ENCODE assay signal across 20 cellular contexts in genomic region chr7:6344278-6344677, GRCh38. TPM values are rescaled to one million over a fixed set of nuclear protein-coding genes. Genes with fewer than 3 reads are reported as not detected.
A peak's percentile ranks its signal among the peaks of the same experiment; 100 is the strongest.
DNase-seq lines count a peak whose midpoint lies in the region; ATAC-seq, FAIRE-seq and TF ChIP-seq lines count a peak whose summit lies in the region.
"Had no signal": no experiment of that assay in that cellular context is flagged by ENCODE, and none has a peak within 500 bp of the region (broad histone marks: within the 10 kb centered on the region; RNA-seq: fewer than 3 reads in every experiment).

No MANE protein-coding gene starts in this region.

- H3K9me3 ChIP-seq in HepG2 (ENCODE audit: low read length) (no peaks in the 10 kb centered on the region), right lobe of liver (no peaks in the 10 kb centered on the region), K562 (replicated peaks; ENCODE audit: control insufficient read depth, insufficient read depth, low read depth, low read length) (no peaks in the 10 kb centered on the region), gastrocnemius medialis (no peaks in the 10 kb centered on the region)
- H3K9me3 ChIP-seq: A549; BLaER1 treated with 17β-estradiol and CSF1 and Interleukin-3, amounts not matched to agents 10 nM and 100 nM; Caco-2 had no signal

- no peak for TF ChIP-seq EP300 in HepG2 (IDR thresholded peaks at IDR 0.05; ENCODE audit: low read depth in 2 of 2, low read length in 2 of 2)
- TF ChIP-seq EP300 in HepG2 (CRISPR knock-in tag; IDR thresholded peaks at IDR 0.05; ENCODE audit: borderline replicate concordance) = no peak
- TF ChIP-seq EP300 in K562 (IDR thresholded peaks at IDR 0.05; ENCODE audit: low read length) = no peak

- TF ChIP-seq RAD21 in HepG2 (CRISPR knock-in tag; IDR thresholded peaks at IDR 0.05) = no peak
- TF ChIP-seq RAD21 in K562 (CRISPR knock-in tag; conservative IDR thresholded peaks at IDR 0.05 in 1 of 2, IDR thresholded peaks at IDR 0.05 in 1 of 2) = no peak

- H3K4me2 ChIP-seq in HepG2 (ENCODE audit: low read depth, low read length) (no peak overlapping the region), K562 (ENCODE audit: insufficient read depth, low read length) (no peak overlapping the region)
- H3K4me2 ChIP-seq: A549; BLaER1 treated with 17β-estradiol and CSF1 and Interleukin-3, amounts not matched to agents 10 nM and 100 nM had no signal

- H3K36me3 ChIP-seq in HepG2 (replicated peaks in 1 of 2; ENCODE audit: control insufficient read depth in 1 of 2, insufficient read depth in 2 of 2, low read length in 2 of 2) = peaks cover 0 to 4% of the 10 kb centered on the region in 2 experiments; a peak in 1 of 5 replicates
- H3K36me3 ChIP-seq in right lobe of liver = no peaks in the 10 kb centered on the region
- no peaks in the 10 kb centered on the region for H3K36me3 ChIP-seq in K562 (ENCODE audit: control insufficient read depth, insufficient read depth, low read length)
- no peaks in the 10 kb centered on the region for H3K36me3 ChIP-seq in gastrocnemius medialis

- no peak overlapping the region for H3K4me3 ChIP-seq in HepG2 (replicated peaks in 1 of 3; ENCODE audit: insufficient read depth in 1 of 3, low read depth in 2 of 3, low read length in 3 of 3)
- H3K4me3 ChIP-seq in right lobe of liver = no peak overlapping the region
- H3K4me3 ChIP-seq in K562 = no peak overlapping the region
- no peak overlapping the region for H3K4me3 ChIP-seq in gastrocnemius medialis
- H3K4me3 ChIP-seq: A549; BLaER1 treated with 17β-estradiol and CSF1 and Interleukin-3, amounts not matched to agents 10 nM and 100 nM had no signal

- DNase-seq in activated CD4-positive, alpha-beta T cell treated with anti-CD3 and anti-CD28 coated beads for 36 hours = no peak
- no peak for DNase-seq in activated CD4-positive, alpha-beta T cell treated with anti-CD3 and anti-CD28 coated beads for 48 hours
- DNase-seq in HepG2 (ENCODE audit: low spot score) = no peak
- no peak for DNase-seq in right lobe of liver
- DNase-seq in K562 (ENCODE audit: extremely low read depth in 1 of 4, low spot score in 3 of 4) = no peak
- DNase-seq in gastrocnemius medialis = no peak
- no peak for DNase-seq in GM19239 (ENCODE audit: insufficient read length, low spot score)
- DNase-seq: Caco-2, DMS153, DMS79, GDM1, H9 had no signal

- no peak for FAIRE-seq in HepG2 (lab: Jason Lieb, UNC)
- no peak for FAIRE-seq in K562 (lab: Jason Lieb, UNC)
- FAIRE-seq in GM19239 (lab: Jason Lieb, UNC) = no peak
- FAIRE-seq: A549, D721Med, GM12892, GM18507, H1 had no signal

- peaks cover 16% of the 10 kb centered on the region for H3K4me1 Mint-ChIP-seq in activated CD4-positive, alpha-beta T cell treated with anti-CD3 and anti-CD28 coated beads for 36 hours

- H3K27ac ChIP-seq in HepG2 (ENCODE audit: extremely low read length, insufficient read depth, low read length) = no peak overlapping the region
- no peak overlapping the region for H3K27ac ChIP-seq in right lobe of liver
- no peak overlapping the region for H3K27ac ChIP-seq in K562 (ENCODE audit: extremely low read depth, low read depth, low read length)
- peak overlapping the region in 3 of 4 donors; percentile 20 to 90 (median 27) for H3K27ac ChIP-seq in gastrocnemius medialis
- H3K27ac ChIP-seq: 22Rv1; A549; BLaER1 treated with 17β-estradiol and CSF1 and Interleukin-3, amounts not matched to agents 10 nM and 100 nM had no signal

- no peak for ATAC-seq in activated CD4-positive, alpha-beta T cell treated with anti-CD3 and anti-CD28 coated beads for 36 hours
- ATAC-seq in HepG2 (no peak), right lobe of liver (no peak), K562 (no peak), gastrocnemius medialis (no peak), GM18909 (IDR thresholded peaks at IDR 0.05; ENCODE audit: poor library complexity, unreplicated experiment) (no peak)
- ATAC-seq: A549 had no signal

- H3K9ac ChIP-seq in HepG2 (ENCODE audit: insufficient read depth, low read depth, low read length) (no peak overlapping the region), K562 (ENCODE audit: insufficient read depth in 1 of 2, low read depth in 2 of 2, low read length in 2 of 2) (no peak overlapping the region)
- H3K9ac ChIP-seq: BLaER1 treated with 17β-estradiol and CSF1 and Interleukin-3, amounts not matched to agents 10 nM and 100 nM had no signal

- H3K4me3 Mint-ChIP-seq in activated CD4-positive, alpha-beta T cell treated with anti-CD3 and anti-CD28 coated beads for 36 hours = no peak overlapping the region
- H3K4me3 Mint-ChIP-seq: H9 had no signal

- H3K4me1 ChIP-seq in HepG2 (ENCODE audit: insufficient read depth, low read length) (no peaks in the 10 kb centered on the region; the same call in 1 of the 2 replicates), right lobe of liver (no peaks in the 10 kb centered on the region), K562 (replicated peaks in 1 of 2; ENCODE audit: control insufficient read depth in 2 of 2, insufficient read depth in 2 of 2, low read length in 2 of 2) (peaks cover 0 to 14% of the 10 kb centered on the region in 2 experiments; a peak in 1 of 5 replicates), gastrocnemius medialis (peaks cover 3 to 14% of the 10 kb centered on the region in 2 donors)
- H3K4me1 ChIP-seq: A549, Caco-2 had no signal

- BruUV-seq in HepG2 (replicated peaks; lab: Mats Ljungman, UMichigan) (no TSS peak), K562 (replicated peaks; lab: Mats Ljungman, UMichigan) (no TSS peak)

- H3K36me3 Mint-ChIP-seq in activated CD4-positive, alpha-beta T cell treated with anti-CD3 and anti-CD28 coated beads for 36 hours (ENCODE audit: low read depth) = peaks cover 2% of the 10 kb centered on the region

- no peaks in the 10 kb centered on the region for H3K9me1 ChIP-seq in K562 (ENCODE audit: control insufficient read depth, insufficient read depth, low read length)

- 100% methylated on average over 5 of the region's 5 CpGs for WGBS in HepG2 (ENCODE audit: low lambda C conversion rate)
- 95% methylated on average over 4 of the region's 5 CpGs for whole genome bisulfite sequencing in right lobe of liver (ENCODE audit: insufficient coverage, low coverage, low lambda C conversion rate, missing lambda C conversion rate)
- WGBS in K562 (ENCODE audit: insufficient coverage, low coverage, missing lambda C conversion rate) = 56% methylated on average over 5 of the region's 5 CpGs

- no peaks in the 10 kb centered on the region for H3K9me3 Mint-ChIP-seq in activated CD4-positive, alpha-beta T cell treated with anti-CD3 and anti-CD28 coated beads for 36 hours (ENCODE audit: low read depth)
- H3K9me3 Mint-ChIP-seq: H9 had no signal

- no peak overlapping the region for H2AFZ ChIP-seq in HepG2 (ENCODE audit: low read length)
- H2AFZ ChIP-seq in K562 (ENCODE audit: low read depth, low read length) = no peak overlapping the region

- intact Hi-C loops in activated CD4-positive, alpha-beta T cell treated with anti-CD3 and anti-CD28 coated beads for 36 hours (cut with DNase I, micrococcal nuclease) = no loop called here
- intact Hi-C loops in HepG2 (cut with micrococcal nuclease; ENCODE audit: unreplicated experiment) = no loop called here
- intact Hi-C loops in right lobe of liver (cut with DNase I) = no loop called here
- intact Hi-C loops in K562 (cut with micrococcal nuclease) = no loop called here
- intact Hi-C loops in gastrocnemius medialis (cut with DNase I; ENCODE audit: low total_unique reads) = no loop called here

- in situ Hi-C loops in HepG2 (cut with HindIII; ENCODE audit: extremely low pct_ligation_motif_present, low pct_unique_long_range_greater_than_20kb) = no loop called here
- in situ Hi-C loops in K562 (cut with MboI) = no loop called here
- in situ Hi-C loops in gastrocnemius medialis (cut with MboI; ENCODE audit: low sequenced_read_pairs in 4 of 4) = no loop called here

- POLR2A ChIA-PET in activated CD4-positive, alpha-beta T cell treated with anti-CD3 and anti-CD28 coated beads for 36 hours (lab: Charles Lee) = no interaction called here
- POLR2A ChIA-PET in HepG2 (lab: Yijun Ruan, JAX) = no interaction called here
- POLR2A ChIA-PET in K562 (lab: Yijun Ruan, JAX) = interaction anchor here (0.6 to 1.8 kb wide), 2 partner anchors 11 to 518 kb away, joined by 3 read pairs; no protein-coding TSS in a partner anchor

- H4K20me1 ChIP-seq in HepG2 (ENCODE audit: insufficient read depth, low read length) (no peaks in the 10 kb centered on the region), K562 (replicated peaks; ENCODE audit: control insufficient read depth, insufficient read depth, low read length) (no peaks in the 10 kb centered on the region)

- H3K27ac Mint-ChIP-seq in activated CD4-positive, alpha-beta T cell treated with anti-CD3 and anti-CD28 coated beads for 36 hours = peak overlapping the region; percentile 19

- TF ChIP-seq POLR2A in HepG2 (IDR thresholded peaks at IDR 0.05; ENCODE audit: insufficient read depth in 1 of 2, low read depth in 2 of 2, low read length in 2 of 2) = no peak
- no peak for TF ChIP-seq POLR2A in right lobe of liver (IDR thresholded peaks at IDR 0.05)
- no peak for TF ChIP-seq POLR2A in K562 (conservative IDR thresholded peaks at IDR 0.05)
- no peak for TF ChIP-seq POLR2A in gastrocnemius medialis (IDR thresholded peaks at IDR 0.05)

- H3K27me3 Mint-ChIP-seq in activated CD4-positive, alpha-beta T cell treated with anti-CD3 and anti-CD28 coated beads for 36 hours = no peaks in the 10 kb centered on the region

- CTCF ChIA-PET in activated CD4-positive, alpha-beta T cell treated with anti-CD3 and anti-CD28 coated beads for 36 hours (lab: Charles Lee) = interaction anchor here (0.6 kb wide), 1 partner anchor 290 kb away, joined by 3 read pairs; no protein-coding TSS in a partner anchor
- CTCF ChIA-PET in HepG2 (lab: Yijun Ruan, JAX; ENCODE audit: low intra/inter-chr PET ratio, low total read pairs) = no interaction called here
- CTCF ChIA-PET in K562 (lab: Yijun Ruan, JAX; ENCODE audit: low intra/inter-chr PET ratio) = no interaction called here

- TF ChIP-seq CTCF in HepG2 (CRISPR knock-in tag; IDR thresholded peaks at IDR 0.05) = no peak
- no peak for TF ChIP-seq CTCF in right lobe of liver (IDR thresholded peaks at IDR 0.05)
- no peak for TF ChIP-seq CTCF in K562 (IDR thresholded peaks at IDR 0.05 in 2 of 3, conservative IDR thresholded peaks at IDR 0.05 in 1 of 3; ENCODE audit: insufficient read depth in 2 of 3, low read depth in 1 of 3, low read length in 3 of 3)
- TF ChIP-seq CTCF in gastrocnemius medialis (IDR thresholded peaks at IDR 0.05 in 4 of 5, conservative IDR thresholded peaks at IDR 0.05 in 1 of 5) = no peak

- H3K27me3 ChIP-seq in HepG2 (ENCODE audit: control insufficient read depth in 1 of 2, insufficient read depth in 2 of 2, low read length in 2 of 2) (no peaks in the 10 kb centered on the region), right lobe of liver (no peaks in the 10 kb centered on the region), K562 (ENCODE audit: control insufficient read depth in 2 of 2, insufficient read depth in 2 of 2, low read length in 2 of 2) (no peaks in the 10 kb centered on the region), gastrocnemius medialis (no peaks in the 10 kb centered on the region)
- H3K27me3 ChIP-seq: BLaER1 treated with 17β-estradiol and CSF1 and Interleukin-3, amounts not matched to agents 10 nM and 100 nM had no signal

- H3K79me2 ChIP-seq in HepG2 (ENCODE audit: insufficient read depth, low read length) (peaks cover 3% of the 10 kb centered on the region), K562 (ENCODE audit: control insufficient read depth, insufficient read depth, low read length) (peaks cover 10% of the 10 kb centered on the region)

RNA-seq across cellular contexts. Expression of gene FAM220A, which starts 4.5 kb away (rescaled TPM):
- total RNA-seq in activated CD4-positive, alpha-beta T cell treated with anti-CD3 and anti-CD28 coated beads for 36 hours = 10 to 100 TPM; 10.1 to 25.4 TPM
- total RNA-seq in HepG2 (2016; rRNA removed; fragmentation: Illumina TruSeq; extraction: Trizol) (12.0 and 14.7 TPM in 2 replicates), right lobe of liver (1 to 10 TPM; 3.5 to 9.5 (median 5.5) TPM), K562 (2014; rRNA removed) (5.8 and 15.2 TPM in 2 replicates), K562 (2014; rRNA removed; fragmentation: Illumina TruSeq; extraction: Trizol) (5.5 and 6.0 TPM in 2 replicates), K562 (2015; rRNA removed; fragmentation: Illumina TruSeq; extraction: Trizol) (6.1 and 7.1 TPM in 2 replicates), K562 (2021) (7.8 and 11.4 TPM in 2 replicates), gastrocnemius medialis (10 to 100 TPM; 40.3 to 61.1 (median 50.8) TPM)
- total RNA-seq in HepG2 (2016; cell fraction: cytosol; rRNA removed; fragmentation: Illumina TruSeq; extraction: Trizol; ENCODE audit: low read depth) = 8.8 TPM in 2 replicates
- 12.4 and 12.8 TPM in 2 replicates for total RNA-seq in HepG2 (2016; cell fraction: insoluble cytoplasmic fraction; rRNA removed; fragmentation: Illumina TruSeq; extraction: Trizol)
- total RNA-seq in HepG2 (2016; cell fraction: membrane; rRNA removed; fragmentation: Illumina TruSeq; extraction: Trizol) = 24.5 and 25.6 TPM in 2 replicates
- 6.4 and 7.1 TPM in 2 replicates for total RNA-seq in HepG2 (2016; cell fraction: nucleus; rRNA removed; fragmentation: Illumina TruSeq; extraction: Trizol)
- polyA plus RNA-seq in HepG2 (2011; rRNA removed) (10.2 and 10.5 TPM in 2 replicates), K562 (2011; rRNA removed) (10.4 and 12.1 TPM in 2 replicates), K562 (2014; fragmentation: Illumina TruSeq; extraction: Trizol) (6.7 and 7.2 TPM in 2 replicates), K562 (2014; fragmentation: Nextera tagmentation; extraction: Ambion mirVana) (1 to 10 TPM in 1 of 2 experiments, under 1 TPM in 1; 0.92 to 1.1 TPM), K562 (2014; rRNA removed) (4.6 and 4.8 TPM in 2 replicates)
- 8.5 and 10.8 TPM in 2 replicates for polyA plus RNA-seq in HepG2 (2011; cell fraction: cytosol; rRNA removed)
- 3.0 and 4.0 TPM in 2 replicates for polyA plus RNA-seq in HepG2 (2011; cell fraction: nucleus; rRNA removed)
- 8.1 and 8.3 TPM in 2 replicates for polyA plus RNA-seq in HepG2 (2012)
- polyA plus RNA-seq in HepG2 (2016; cell fraction: cytosol; fragmentation: Illumina TruSeq; extraction: Trizol; ENCODE audit: low read depth) = 10.3 and 11.6 TPM in 2 replicates
- polyA plus RNA-seq in HepG2 (2016; cell fraction: insoluble cytoplasmic fraction; fragmentation: Illumina TruSeq; extraction: Trizol; ENCODE audit: low read depth) = 16.3 and 16.9 TPM in 2 replicates
- polyA plus RNA-seq in HepG2 (2016; cell fraction: membrane; fragmentation: Illumina TruSeq; extraction: Trizol; ENCODE audit: low read depth) = 20.2 and 22.5 TPM in 2 replicates
- 8.1 and 8.6 TPM in 2 replicates for polyA plus RNA-seq in HepG2 (2016; cell fraction: nucleus; fragmentation: Illumina TruSeq; extraction: Trizol; ENCODE audit: insufficient read depth, low read depth)
- polyA minus RNA-seq in HepG2 (2011; rRNA and poly(A)+ RNA removed; ENCODE audit: low replicate concordance) = 12.7 and 12.9 TPM in 2 replicates
- 11.9 and 15.0 TPM in 2 replicates for polyA minus RNA-seq in HepG2 (2011; cell fraction: cytosol; rRNA and poly(A)+ RNA removed)
- polyA minus RNA-seq in HepG2 (2011; cell fraction: nucleus; rRNA and poly(A)+ RNA removed) = 4.0 and 4.7 TPM in 2 replicates
- 5.2 and 6.2 TPM in 2 replicates for total RNA-seq in K562 (2011; cell fraction: chromatin; rRNA removed; ENCODE audit: low replicate concordance)
- total RNA-seq in K562 (2011; cell fraction: nucleolus; rRNA removed) = 4.0 and 4.3 TPM in 2 replicates
- total RNA-seq in K562 (2011; cell fraction: nucleoplasm; rRNA removed) = 5.0 and 5.1 TPM in 2 replicates
- polyA plus RNA-seq in K562 (2011; cell fraction: cytosol; rRNA removed) = 7.3 and 8.0 TPM in 2 replicates
- 3.4 and 5.9 TPM in 2 replicates for polyA plus RNA-seq in K562 (2011; cell fraction: nucleus; rRNA removed)
- 7.0 and 10.8 TPM in 2 replicates for polyA plus RNA-seq in K562 (2012)
- 9.0 and 9.9 TPM in 2 replicates for polyA minus RNA-seq in K562 (2011; rRNA and poly(A)+ RNA removed)
- polyA minus RNA-seq in K562 (2011; cell fraction: cytosol; rRNA and poly(A)+ RNA removed) = 8.9 and 10.0 TPM in 2 replicates
- polyA minus RNA-seq in K562 (2011; cell fraction: nucleus; rRNA and poly(A)+ RNA removed) = 2.2 and 3.1 TPM in 2 replicates

RNA-seq across cellular contexts. Expression of gene RAC1, which starts 30.0 kb away (rescaled TPM):
- total RNA-seq in activated CD4-positive, alpha-beta T cell treated with anti-CD3 and anti-CD28 coated beads for 36 hours = 100 to 1,000 TPM; 173 to 208 TPM
- 80.7 and 92.3 TPM in 2 replicates for total RNA-seq in HepG2 (2016; rRNA removed; fragmentation: Illumina TruSeq; extraction: Trizol)
- 33.7 and 42.8 TPM in 2 replicates for total RNA-seq in HepG2 (2016; cell fraction: cytosol; rRNA removed; fragmentation: Illumina TruSeq; extraction: Trizol; ENCODE audit: low read depth)
- total RNA-seq in HepG2 (2016; cell fraction: insoluble cytoplasmic fraction; rRNA removed; fragmentation: Illumina TruSeq; extraction: Trizol) = 79.1 and 81.6 TPM in 2 replicates
- 68.4 and 78.8 TPM in 2 replicates for total RNA-seq in HepG2 (2016; cell fraction: membrane; rRNA removed; fragmentation: Illumina TruSeq; extraction: Trizol)
- total RNA-seq in HepG2 (2016; cell fraction: nucleus; rRNA removed; fragmentation: Illumina TruSeq; extraction: Trizol) = 43.3 and 45.3 TPM in 2 replicates
- polyA plus RNA-seq in HepG2 (2011; rRNA removed) = 183 and 228 TPM in 2 replicates
- polyA plus RNA-seq in HepG2 (2011; cell fraction: cytosol; rRNA removed) = 157 and 234 TPM in 2 replicates
- 75.7 and 78.6 TPM in 2 replicates for polyA plus RNA-seq in HepG2 (2011; cell fraction: nucleus; rRNA removed)
- polyA plus RNA-seq in HepG2 (2012) = 160 and 216 TPM in 2 replicates
- 133 and 156 TPM in 2 replicates for polyA plus RNA-seq in HepG2 (2016; cell fraction: cytosol; fragmentation: Illumina TruSeq; extraction: Trizol; ENCODE audit: low read depth)
- 227 and 254 TPM in 2 replicates for polyA plus RNA-seq in HepG2 (2016; cell fraction: insoluble cytoplasmic fraction; fragmentation: Illumina TruSeq; extraction: Trizol; ENCODE audit: low read depth)
- 179 and 194 TPM in 2 replicates for polyA plus RNA-seq in HepG2 (2016; cell fraction: membrane; fragmentation: Illumina TruSeq; extraction: Trizol; ENCODE audit: low read depth)
- polyA plus RNA-seq in HepG2 (2016; cell fraction: nucleus; fragmentation: Illumina TruSeq; extraction: Trizol; ENCODE audit: insufficient read depth, low read depth) = 148 and 169 TPM in 2 replicates
- 104 and 174 TPM in 2 replicates for polyA minus RNA-seq in HepG2 (2011; rRNA and poly(A)+ RNA removed; ENCODE audit: low replicate concordance)
- polyA minus RNA-seq in HepG2 (2011; cell fraction: cytosol; rRNA and poly(A)+ RNA removed) = 92.9 and 96.5 TPM in 2 replicates
- polyA minus RNA-seq in HepG2 (2011; cell fraction: nucleus; rRNA and poly(A)+ RNA removed) = 45.4 and 62.7 TPM in 2 replicates
- 100 to 1,000 TPM in 1 of 6 experiments, 10 to 100 TPM in 5; 72.6 to 154 (median 89.7) TPM for total RNA-seq in right lobe of liver
- 133 and 135 TPM in 2 replicates for total RNA-seq in K562 (2011; cell fraction: chromatin; rRNA removed; ENCODE audit: low replicate concordance)
- total RNA-seq in K562 (2011; cell fraction: nucleolus; rRNA removed) = 83.3 and 83.4 TPM in 2 replicates
- total RNA-seq in K562 (2011; cell fraction: nucleoplasm; rRNA removed) = 95.7 and 122 TPM in 2 replicates
- 105 and 146 TPM in 2 replicates for total RNA-seq in K562 (2014; rRNA removed)
- 126 and 149 TPM in 2 replicates for total RNA-seq in K562 (2014; rRNA removed; fragmentation: Illumina TruSeq; extraction: Trizol)
- 90.9 and 91.5 TPM in 2 replicates for total RNA-seq in K562 (2015; rRNA removed; fragmentation: Illumina TruSeq; extraction: Trizol)
- total RNA-seq in K562 (2021) = 220 and 225 TPM in 2 replicates
- 177 and 205 TPM in 2 replicates for polyA plus RNA-seq in K562 (2011; rRNA removed)
- polyA plus RNA-seq in K562 (2011; cell fraction: cytosol; rRNA removed) = 96.2 and 169 TPM in 2 replicates
- 62.4 and 100 TPM in 2 replicates for polyA plus RNA-seq in K562 (2011; cell fraction: nucleus; rRNA removed)
- polyA plus RNA-seq in K562 (2012) = 201 and 203 TPM in 2 replicates
- 220 and 241 TPM in 2 replicates for polyA plus RNA-seq in K562 (2014; fragmentation: Illumina TruSeq; extraction: Trizol)
- 10 to 100 TPM; 78.5 to 90.7 TPM for polyA plus RNA-seq in K562 (2014; fragmentation: Nextera tagmentation; extraction: Ambion mirVana)
- polyA plus RNA-seq in K562 (2014; rRNA removed) = 148 and 163 TPM in 2 replicates
- 310 and 404 TPM in 2 replicates for polyA minus RNA-seq in K562 (2011; rRNA and poly(A)+ RNA removed)
- polyA minus RNA-seq in K562 (2011; cell fraction: cytosol; rRNA and poly(A)+ RNA removed) = 91.2 and 105 TPM in 2 replicates
- 20.2 and 37.2 TPM in 2 replicates for polyA minus RNA-seq in K562 (2011; cell fraction: nucleus; rRNA and poly(A)+ RNA removed)
- total RNA-seq in gastrocnemius medialis = 100 to 1,000 TPM in 2 of 4 donors, 10 to 100 TPM in 2; 75.2 to 168 (median 111) TPM

Comparison
In these comparisons a context has a peak if more than half of its experiments do, and no peak if none do; other contexts are left out.
1. H3K27ac ChIP-seq: peak in gastrocnemius medialis (3 of 4); none in HepG2 (single experiment), right lobe of liver (0 of 3) and K562 (single experiment).